In genomic region chr6:39189915-39190544, GRCh38 we compare ENCODE assay signal across 8 cellular contexts. TPM values are rescaled to one million over a fixed set of nuclear protein-coding genes. Genes with fewer than 3 reads are reported as not detected.
DNase-seq lines count a peak whose midpoint lies in the region.

No MANE protein-coding gene starts in this region.

- H3K4me1 ChIP-seq in effector memory CD4-positive, alpha-beta T cell (ENCODE audit: control insufficient read depth, insufficient read depth, low read length, poor library complexity, severe bottlenecking), result no peaks in the 10 kb centered on the region

- H3K9me3 Mint-ChIP-seq in activated CD4-positive, alpha-beta memory T cell treated with anti-CD3 and anti-CD28 coated beads for 36 hours, result no peaks in the 10 kb centered on the region
- no peaks in the 10 kb centered on the region for H3K9me3 Mint-ChIP-seq in activated CD4-positive, alpha-beta memory T cell treated with anti-CD3 and anti-CD28 coated beads, Interleukin-2, amount 10 ng/mL, durations not matched to agents 7 days and 5 days

- H3K9me3 ChIP-seq in effector memory CD4-positive, alpha-beta T cell (ENCODE audit: control insufficient read depth, low read length), result no peaks in the 10 kb centered on the region

- no peak overlapping the region for H3K4me3 Mint-ChIP-seq in activated CD4-positive, alpha-beta memory T cell treated with anti-CD3 and anti-CD28 coated beads for 36 hours
- no peak overlapping the region for H3K4me3 Mint-ChIP-seq in activated CD4-positive, alpha-beta memory T cell treated with anti-CD3 and anti-CD28 coated beads, Interleukin-2, amount 10 ng/mL, durations not matched to agents 7 days and 5 days

- H3K36me3 ChIP-seq in effector memory CD4-positive, alpha-beta T cell (ENCODE audit: control insufficient read depth, insufficient read depth, low read length), result no peaks in the 10 kb centered on the region

- CTCF ChIA-PET in activated CD4-positive, alpha-beta memory T cell treated with anti-CD3 and anti-CD28 coated beads for 36 hours (lab: Charles Lee), result interaction anchor here (0.5 to 3.4 kb wide), 7 partner anchors 10 to 350 kb away, joined by 3 to 31 read pairs (median 4); no protein-coding TSS in a partner anchor
- CTCF ChIA-PET in activated CD4-positive, alpha-beta memory T cell treated with anti-CD3 and anti-CD28 coated beads, Interleukin-2, amount 10 ng/mL, durations not matched to agents 7 days and 5 days (lab: Charles Lee), result interaction anchor here (0.7 to 2.1 kb wide), 4 partner anchors 28 to 116 kb away, joined by 3 to 13 read pairs (median 6); no protein-coding TSS in a partner anchor

- intact Hi-C loops in activated CD4-positive, alpha-beta memory T cell treated with anti-CD3 and anti-CD28 coated beads for 36 hours (cut with micrococcal nuclease), result loop anchor here (5.0 kb wide), 1 partner anchor 37 kb away; the partner anchor contains the start of gene KCNK5

- H3K27me3 ChIP-seq in effector memory CD4-positive, alpha-beta T cell (replicated peaks; ENCODE audit: control insufficient read depth, insufficient read depth, low read length, poor library complexity, severe bottlenecking), result no peaks in the 10 kb centered on the region

- POLR2A ChIA-PET in activated CD4-positive, alpha-beta memory T cell treated with anti-CD3 and anti-CD28 coated beads for 36 hours (lab: Charles Lee), result interaction anchor here (1.1 kb wide), 1 partner anchor 11 kb away, joined by 3 read pairs; no protein-coding TSS in a partner anchor
- POLR2A ChIA-PET in activated CD4-positive, alpha-beta memory T cell treated with anti-CD3 and anti-CD28 coated beads, Interleukin-2, amount 10 ng/mL, durations not matched to agents 7 days and 5 days (lab: Charles Lee), result no interaction called here

- no peak overlapping the region for H3K27ac Mint-ChIP-seq in activated CD4-positive, alpha-beta memory T cell treated with anti-CD3 and anti-CD28 coated beads for 36 hours
- H3K27ac Mint-ChIP-seq in activated CD4-positive, alpha-beta memory T cell treated with anti-CD3 and anti-CD28 coated beads, Interleukin-2, amount 10 ng/mL, durations not matched to agents 7 days and 5 days, result no peak overlapping the region

- no peak overlapping the region for H3K27ac ChIP-seq in effector memory CD4-positive, alpha-beta T cell (ENCODE audit: insufficient read depth, low read length, poor library complexity, severe bottlenecking)

- H3K4me3 ChIP-seq in effector memory CD4-positive, alpha-beta T cell (ENCODE audit: insufficient read depth, low read depth, low read length, poor library complexity, severe bottlenecking), result no peak overlapping the region

- no peaks in the 10 kb centered on the region for H3K27me3 Mint-ChIP-seq in activated CD4-positive, alpha-beta memory T cell treated with anti-CD3 and anti-CD28 coated beads for 36 hours
- no peaks in the 10 kb centered on the region for H3K27me3 Mint-ChIP-seq in activated CD4-positive, alpha-beta memory T cell treated with anti-CD3 and anti-CD28 coated beads, Interleukin-2, amount 10 ng/mL, durations not matched to agents 7 days and 5 days

- peak; percentile 37 for DNase-seq in activated CD4-positive, alpha-beta memory T cell treated with anti-CD3 and anti-CD28 coated beads for 36 hours
- DNase-seq in activated CD4-positive, alpha-beta memory T cell treated with anti-CD3 and anti-CD28 coated beads, Interleukin-2, amount 10 ng/mL, durations not matched to agents 7 days and 5 days, result no peak
- DNase-seq in M059J (ENCODE audit: low read depth), result peak; percentile 34
- DNase-seq in astrocyte of the hippocampus (ENCODE audit: low read depth, low spot score), result peak; percentile 17
- peak; percentile 76 for DNase-seq in left kidney (ENCODE audit: low read depth, low spot score)
- no peak for DNase-seq in effector memory CD4-positive, alpha-beta T cell
- DNase-seq in activated CD4-positive, CD25-positive, alpha-beta regulatory T cell treated with anti-CD3 and anti-CD28 coated beads, Interleukin-2, amount 50 U/mL, for 72 hours, result no peak
- no peak for DNase-seq in SW480 (ENCODE audit: low spot score)

- peaks cover 4% of the 10 kb centered on the region for H3K4me1 Mint-ChIP-seq in activated CD4-positive, alpha-beta memory T cell treated with anti-CD3 and anti-CD28 coated beads for 36 hours (ENCODE audit: low read depth)
- H3K4me1 Mint-ChIP-seq in activated CD4-positive, alpha-beta memory T cell treated with anti-CD3 and anti-CD28 coated beads, Interleukin-2, amount 10 ng/mL, durations not matched to agents 7 days and 5 days, result peaks cover 9% of the 10 kb centered on the region

- peaks cover 46% of the 10 kb centered on the region for H3K36me3 Mint-ChIP-seq in activated CD4-positive, alpha-beta memory T cell treated with anti-CD3 and anti-CD28 coated beads for 36 hours
- peaks cover 18% of the 10 kb centered on the region for H3K36me3 Mint-ChIP-seq in activated CD4-positive, alpha-beta memory T cell treated with anti-CD3 and anti-CD28 coated beads, Interleukin-2, amount 10 ng/mL, durations not matched to agents 7 days and 5 days (ENCODE audit: low read depth)

RNA-seq across cellular contexts. Expression of gene KCNK5, which starts 39.2 kb away (rescaled TPM):
- 10 to 100 TPM; 16.2 to 16.5 TPM for total RNA-seq in activated CD4-positive, alpha-beta memory T cell treated with anti-CD3 and anti-CD28 coated beads for 36 hours
- total RNA-seq in activated CD4-positive, alpha-beta memory T cell treated with anti-CD3 and anti-CD28 coated beads, Interleukin-2, amount 10 ng/mL, durations not matched to agents 7 days and 5 days, result 1 to 10 TPM; 8.6 to 9.2 TPM
- not detected in 2 replicates for total RNA-seq in M059J (2014; rRNA removed; shearing (Covaris generic))

Comparison
In these comparisons a context has a peak if more than half of its experiments do, and no peak if none do; other contexts are left out.
1. DNase-seq: peak in activated CD4-positive, alpha-beta memory T cell treated with anti-CD3 and anti-CD28 coated beads for 36 hours (single experiment), M059J (single experiment), astrocyte of the hippocampus (single experiment) and left kidney (single experiment); none in activated CD4-positive, alpha-beta memory T cell treated with anti-CD3 and anti-CD28 coated beads, Interleukin-2, amount 10 ng/mL, durations not matched to agents 7 days and 5 days (single experiment), effector memory CD4-positive, alpha-beta T cell (0 of 3), activated CD4-positive, CD25-positive, alpha-beta regulatory T cell treated with anti-CD3 and anti-CD28 coated beads, Interleukin-2, amount 50 U/mL, for 72 hours (single experiment) and SW480 (single experiment).